In genomic region chr5:115542651-115543364, GRCh38 we compare ENCODE assay signal across 8 cellular contexts. TPM values are rescaled to one million over a fixed set of nuclear protein-coding genes. Genes with fewer than 3 reads are reported as not detected.
DNase-seq lines count a peak whose midpoint lies in the region; ATAC-seq and TF ChIP-seq lines count a peak whose summit lies in the region.

No MANE protein-coding gene starts in this region.

- peaks cover 62% of the 10 kb centered on the region for H3K79me2 ChIP-seq in GM23338 (replicated peaks; ENCODE audit: insufficient read depth)

- H3K4me1 ChIP-seq in GM23338 (ENCODE audit: insufficient read depth) (peaks cover 34% of the 10 kb centered on the region), SJSA1 (replicated peaks) (peaks cover 13% of the 10 kb centered on the region)

- no peak for TF ChIP-seq CTCF in GM23338 (conservative IDR thresholded peaks at IDR 0.05; ENCODE audit: low read depth in 2 of 2)
- no peak for TF ChIP-seq CTCF in fibroblast of pulmonary artery (IDR thresholded peaks at IDR 0.05; ENCODE audit: low read length, missing control alignments)

- H3K27me3 Mint-ChIP-seq in GM23338 (ENCODE audit: insufficient read depth, low read depth, poor library complexity): peaks cover 8% of the 10 kb centered on the region

- H3K27ac Mint-ChIP-seq in GM23338: peak overlapping the region; percentile 98; the same call in 1 of the 2 replicates

- H3F3A ChIP-seq in GM23338 (replicated peaks; ENCODE audit: low read depth): no peaks in the 10 kb centered on the region

- no peak overlapping the region for H2AFZ ChIP-seq in GM23338

- H3K4me3 Mint-ChIP-seq in GM23338: peak overlapping the region; percentile 95

- DNase-seq in GM23338 (ENCODE audit: low spot score) (no peak), SJSA1 (ENCODE audit: low read depth in 1 of 2, low spot score in 2 of 2) (peak in 1 of 2 experiments; percentile 22), fibroblast of pulmonary artery (ENCODE audit: low read depth) (no peak), skeletal muscle cell (ENCODE audit: low read depth) (no peak), sciatic nerve (ENCODE audit: low spot score) (no peak)

- peaks cover 15% of the 10 kb centered on the region; the same call in 2 of the 3 replicates for H3K9me3 Mint-ChIP-seq in GM23338

- ATAC-seq in GM23338: no peak
- no peak for ATAC-seq in sciatic nerve
- ATAC-seq in GM19328 (IDR thresholded peaks at IDR 0.05; ENCODE audit: unreplicated experiment): no peak
- no peak for ATAC-seq in HG02798 (IDR thresholded peaks at IDR 0.05; ENCODE audit: poor library complexity, unreplicated experiment)
- no peak for ATAC-seq in GM21423 (IDR thresholded peaks at IDR 0.05; ENCODE audit: unreplicated experiment)

- no peaks in the 10 kb centered on the region for H3K27me3 ChIP-seq in GM23338 (ENCODE audit: insufficient read depth)
- no peaks in the 10 kb centered on the region for H3K27me3 ChIP-seq in SJSA1 (replicated peaks)

- peaks cover 46% of the 10 kb centered on the region for H4K20me1 ChIP-seq in GM23338 (replicated peaks; ENCODE audit: insufficient read depth)

- H3K4me1 Mint-ChIP-seq in GM23338: peaks cover 38% of the 10 kb centered on the region

- H3K9me3 ChIP-seq in SJSA1 (replicated peaks): peaks cover 6% of the 10 kb centered on the region; the same call in 1 of the 2 replicates

- H3K27ac ChIP-seq in GM23338 (ENCODE audit: low read depth) (no peak overlapping the region), SJSA1 (peak overlapping the region; percentile 33; the same call in 1 of the 2 replicates)

- intact Hi-C loops in sciatic nerve (cut with DNase I): no loop called here

- peaks cover 55% of the 10 kb centered on the region; the same call in 2 of the 3 replicates for H3K36me3 Mint-ChIP-seq in GM23338 (ENCODE audit: low read depth)

- no peaks in the 10 kb centered on the region for H3K9me2 ChIP-seq in GM23338 (ENCODE audit: insufficient read depth)

- H3K4me2 ChIP-seq in GM23338: peak overlapping the region; percentile 93

- peak overlapping the region; percentile 93 for H3K4me3 ChIP-seq in GM23338
- peak overlapping the region; percentile 89 for H3K4me3 ChIP-seq in SJSA1
- peak overlapping the region; percentile 92 for H3K4me3 ChIP-seq in fibroblast of pulmonary artery (replicated peaks; ENCODE audit: low read depth, low read length)
- peak overlapping the region; percentile 87 for H3K4me3 ChIP-seq in skeletal muscle cell (ENCODE audit: low read depth, low read length)

- peaks cover 6% of the 10 kb centered on the region; the same call in 1 of the 2 replicates for H3K36me3 ChIP-seq in GM23338 (ENCODE audit: insufficient read depth)
- H3K36me3 ChIP-seq in SJSA1: peaks cover 58% of the 10 kb centered on the region

TF ChIP-seq in GM23338, 12 proteins besides CTCF, POLR2A, EP300 and RAD21:
- TF ChIP-seq EZH2phosphoT487 (IDR thresholded peaks at IDR 0.05; ENCODE audit: unreplicated experiment): no peak
- TF ChIP-seq NANOG (IDR thresholded peaks at IDR 0.05; ENCODE audit: borderline replicate concordance): no peak
- no peak for TF ChIP-seq ETS1 (IDR thresholded peaks at IDR 0.05)
- TF ChIP-seq JUNB (IDR thresholded peaks at IDR 0.05; ENCODE audit: unreplicated experiment): no peak
- no peak for TF ChIP-seq POLR2AphosphoS5 (IDR thresholded peaks at IDR 0.05; ENCODE audit: low read depth)
- TF ChIP-seq, protein P1, sequence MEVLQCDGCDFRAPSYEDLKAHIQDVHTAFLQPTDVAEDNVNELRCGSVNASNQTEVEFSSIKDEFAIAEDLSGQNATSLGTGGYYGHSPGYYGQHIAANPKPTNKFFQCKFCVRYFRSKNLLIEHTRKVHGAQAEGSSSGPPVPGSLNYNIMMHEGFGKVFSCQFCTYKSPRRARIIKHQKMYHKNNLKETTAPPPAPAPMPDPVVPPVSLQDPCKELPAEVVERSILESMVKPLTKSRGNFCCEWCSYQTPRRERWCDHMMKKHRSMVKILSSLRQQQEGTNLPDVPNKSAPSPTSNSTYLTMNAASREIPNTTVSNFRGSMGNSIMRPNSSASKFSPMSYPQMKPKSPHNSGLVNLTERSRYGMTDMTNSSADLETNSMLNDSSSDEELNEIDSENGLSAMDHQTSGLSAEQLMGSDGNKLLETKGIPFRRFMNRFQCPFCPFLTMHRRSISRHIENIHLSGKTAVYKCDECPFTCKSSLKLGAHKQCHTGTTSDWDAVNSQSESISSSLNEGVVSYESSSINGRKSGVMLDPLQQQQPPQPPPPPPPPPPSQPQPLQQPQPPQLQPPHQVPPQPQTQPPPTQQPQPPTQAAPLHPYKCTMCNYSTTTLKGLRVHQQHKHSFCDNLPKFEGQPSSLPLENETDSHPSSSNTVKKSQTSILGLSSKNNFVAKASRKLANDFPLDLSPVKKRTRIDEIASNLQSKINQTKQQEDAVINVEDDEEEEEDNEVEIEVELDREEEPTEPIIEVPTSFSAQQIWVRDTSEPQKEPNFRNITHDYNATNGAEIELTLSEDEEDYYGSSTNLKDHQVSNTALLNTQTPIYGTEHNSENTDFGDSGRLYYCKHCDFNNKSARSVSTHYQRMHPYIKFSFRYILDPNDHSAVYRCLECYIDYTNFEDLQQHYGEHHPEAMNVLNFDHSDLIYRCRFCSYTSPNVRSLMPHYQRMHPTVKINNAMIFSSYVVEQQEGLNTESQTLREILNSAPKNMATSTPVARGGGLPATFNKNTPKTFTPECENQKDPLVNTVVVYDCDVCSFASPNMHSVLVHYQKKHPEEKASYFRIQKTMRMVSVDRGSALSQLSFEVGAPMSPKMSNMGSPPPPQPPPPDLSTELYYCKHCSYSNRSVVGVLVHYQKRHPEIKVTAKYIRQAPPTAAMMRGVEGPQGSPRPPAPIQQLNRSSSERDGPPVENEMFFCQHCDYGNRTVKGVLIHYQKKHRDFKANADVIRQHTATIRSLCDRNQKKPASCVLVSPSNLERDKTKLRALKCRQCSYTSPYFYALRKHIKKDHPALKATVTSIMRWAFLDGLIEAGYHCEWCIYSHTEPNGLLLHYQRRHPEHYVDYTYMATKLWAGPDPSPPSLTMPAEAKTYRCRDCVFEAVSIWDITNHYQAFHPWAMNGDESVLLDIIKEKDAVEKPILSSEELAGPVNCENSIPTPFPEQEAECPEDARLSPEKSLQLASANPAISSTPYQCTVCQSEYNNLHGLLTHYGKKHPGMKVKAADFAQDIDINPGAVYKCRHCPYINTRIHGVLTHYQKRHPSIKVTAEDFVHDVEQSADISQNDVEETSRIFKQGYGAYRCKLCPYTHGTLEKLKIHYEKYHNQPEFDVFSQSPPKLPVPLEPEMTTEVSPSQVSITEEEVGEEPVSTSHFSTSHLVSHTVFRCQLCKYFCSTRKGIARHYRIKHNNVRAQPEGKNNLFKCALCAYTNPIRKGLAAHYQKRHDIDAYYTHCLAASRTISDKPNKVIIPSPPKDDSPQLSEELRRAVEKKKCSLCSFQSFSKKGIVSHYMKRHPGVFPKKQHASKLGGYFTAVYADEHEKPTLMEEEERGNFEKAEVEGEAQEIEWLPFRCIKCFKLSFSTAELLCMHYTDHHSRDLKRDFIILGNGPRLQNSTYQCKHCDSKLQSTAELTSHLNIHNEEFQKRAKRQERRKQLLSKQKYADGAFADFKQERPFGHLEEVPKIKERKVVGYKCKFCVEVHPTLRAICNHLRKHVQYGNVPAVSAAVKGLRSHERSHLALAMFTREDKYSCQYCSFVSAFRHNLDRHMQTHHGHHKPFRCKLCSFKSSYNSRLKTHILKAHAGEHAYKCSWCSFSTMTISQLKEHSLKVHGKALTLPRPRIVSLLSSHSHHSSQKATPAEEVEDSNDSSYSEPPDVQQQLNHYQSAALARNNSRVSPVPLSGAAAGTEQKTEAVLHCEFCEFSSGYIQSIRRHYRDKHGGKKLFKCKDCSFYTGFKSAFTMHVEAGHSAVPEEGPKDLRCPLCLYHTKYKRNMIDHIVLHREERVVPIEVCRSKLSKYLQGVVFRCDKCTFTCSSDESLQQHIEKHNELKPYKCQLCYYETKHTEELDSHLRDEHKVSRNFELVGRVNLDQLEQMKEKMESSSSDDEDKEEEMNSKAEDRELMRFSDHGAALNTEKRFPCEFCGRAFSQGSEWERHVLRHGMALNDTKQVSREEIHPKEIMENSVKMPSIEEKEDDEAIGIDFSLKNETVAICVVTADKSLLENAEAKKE (CRISPR knock-in tag; IDR thresholded peaks at IDR 0.05): no peak
- no peak for TF ChIP-seq STAT1 (IDR thresholded peaks at IDR 0.05; ENCODE audit: unreplicated experiment)
- TF ChIP-seq EZH2 (IDR thresholded peaks at IDR 0.05; ENCODE audit: low read depth, unreplicated experiment): no peak
- TF ChIP-seq CREB1 (CRISPR knock-in tag; IDR thresholded peaks at IDR 0.05; ENCODE audit: low read depth): no peak
TF ChIP-seq in GM23338: peak in this region for 0.

RNA-seq across cellular contexts. Expression of gene FEM1C, which starts 1.8 kb away (rescaled TPM):
- total RNA-seq in GM23338 (2014; rRNA removed; shearing (Covaris generic)): 21.6 and 22.3 TPM in 2 replicates
- 4.5 and 4.7 TPM in 2 replicates for polyA plus RNA-seq in GM23338 (2016; fragmentation: Nextera tagmentation; extraction: Ambion mirVana)
- 16.0 and 20.5 TPM in 2 replicates for total RNA-seq in SJSA1 (2014; rRNA removed; shearing (Covaris generic))
- 20.7 TPM for total RNA-seq in sciatic nerve

RNA-seq across cellular contexts. Expression of gene TICAM2, which starts 59.5 kb away (rescaled TPM):
- total RNA-seq in GM23338 (2014; rRNA removed; shearing (Covaris generic)): not detected in 2 replicates
- polyA plus RNA-seq in GM23338 (2016; fragmentation: Nextera tagmentation; extraction: Ambion mirVana): 1.0 and 1.4 TPM in 2 replicates
- total RNA-seq in SJSA1 (2014; rRNA removed; shearing (Covaris generic)): 13.6 and 22.1 TPM in 2 replicates
- 5.9 TPM for total RNA-seq in sciatic nerve
